In the genomic region with DNA sequence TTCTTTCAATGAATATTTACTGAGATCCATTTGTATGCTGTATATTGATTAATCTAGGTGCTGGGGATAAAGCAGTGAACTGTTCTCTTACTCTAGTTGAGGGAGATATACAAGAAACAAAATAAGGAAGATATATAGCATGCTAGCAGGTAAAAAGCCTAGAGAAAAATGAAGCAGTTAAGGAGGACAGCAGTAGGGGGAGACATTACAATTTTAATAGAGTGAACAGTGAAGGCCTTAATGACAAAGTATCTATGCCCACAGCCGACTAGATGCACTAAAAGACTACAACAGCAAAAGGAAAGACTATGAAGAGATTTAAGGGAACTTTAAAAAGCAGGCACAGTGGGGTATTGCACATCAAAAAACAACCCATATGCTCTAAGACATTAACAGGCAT, we compare ENCODE assay signal across 10 cellular contexts.
DNase-seq lines count a peak whose midpoint lies in the region; ATAC-seq, FAIRE-seq and TF ChIP-seq lines count a peak whose summit lies in the region.
"Had no signal": no experiment of that assay in that cellular context is flagged by ENCODE, and none has a peak within 500 bp of the region (broad histone marks: within the 10 kb centered on the region; RNA-seq: fewer than 3 reads in every experiment).

No MANE protein-coding gene starts in this region.

- H3K4me1 Mint-ChIP-seq in activated naive CD8-positive, alpha-beta T cell treated with anti-CD3 and anti-CD28 coated beads, Interleukin-2, amount 10 ng/mL, durations not matched to agents 7 days and 5 days = peaks cover 2% of the 10 kb centered on the region
- no peaks in the 10 kb centered on the region for H3K4me1 Mint-ChIP-seq in activated naive CD8-positive, alpha-beta T cell treated with anti-CD3 and anti-CD28 coated beads for 36 hours

- H3K4me3 Mint-ChIP-seq in activated naive CD8-positive, alpha-beta T cell treated with anti-CD3 and anti-CD28 coated beads, Interleukin-2, amount 10 ng/mL, durations not matched to agents 7 days and 5 days = no peak overlapping the region
- no peak overlapping the region for H3K4me3 Mint-ChIP-seq in activated naive CD8-positive, alpha-beta T cell treated with anti-CD3 and anti-CD28 coated beads for 36 hours

- no peak for DNase-seq in activated naive CD8-positive, alpha-beta T cell treated with anti-CD3 and anti-CD28 coated beads, Interleukin-2, amount 10 ng/mL, durations not matched to agents 7 days and 5 days
- DNase-seq in activated naive CD8-positive, alpha-beta T cell treated with anti-CD3 and anti-CD28 coated beads for 36 hours = no peak
- DNase-seq in NCI-H446 treated with DMSO at 0.1 percent for 48 hours (lab: John Stamatoyannopoulos, UW) (peak; percentile 27), bronchial epithelial cell (ENCODE audit: low read depth) (no peak), small intestine (peak; percentile 15)
- DNase-seq: activated CD4-positive, alpha-beta T cell treated with anti-CD3 and anti-CD28 coated beads for 4 hours; caudate nucleus had no signal

- FAIRE-seq in bronchial epithelial cell (lab: Jason Lieb, UNC) (no peak), small intestine (lab: Jason Lieb, UNC) (no peak)

- peak; percentile 11 for TF ChIP-seq CTCF in bronchial epithelial cell (IDR thresholded peaks at IDR 0.05; ENCODE audit: insufficient read depth, low read length, severe bottlenecking)

- H3K36me3 ChIP-seq in bronchial epithelial cell (ENCODE audit: control insufficient read depth, insufficient read depth, low read length) (no peaks in the 10 kb centered on the region), small intestine (ENCODE audit: control insufficient read depth in 2 of 2, insufficient read depth in 2 of 2, low read length in 2 of 2) (peaks cover 7 to 11% of the 10 kb centered on the region in 2 donors)

- H3K4me3 ChIP-seq in bronchial epithelial cell (ENCODE audit: low read depth, low read length) = no peak overlapping the region
- H3K4me3 ChIP-seq in small intestine (ENCODE audit: low read depth in 1 of 2, low read length in 2 of 2) = no peak overlapping the region

- no peaks in the 10 kb centered on the region for H3K9me3 Mint-ChIP-seq in activated naive CD8-positive, alpha-beta T cell treated with anti-CD3 and anti-CD28 coated beads, Interleukin-2, amount 10 ng/mL, durations not matched to agents 7 days and 5 days
- H3K9me3 Mint-ChIP-seq in activated naive CD8-positive, alpha-beta T cell treated with anti-CD3 and anti-CD28 coated beads for 36 hours = no peaks in the 10 kb centered on the region

- H3K9me3 ChIP-seq in small intestine (ENCODE audit: control insufficient read depth, low read depth) = no peaks in the 10 kb centered on the region

- POLR2A ChIA-PET in activated naive CD8-positive, alpha-beta T cell treated with anti-CD3 and anti-CD28 coated beads, Interleukin-2, amount 10 ng/mL, durations not matched to agents 7 days and 5 days (lab: Charles Lee) = no interaction called here

- no peak for ATAC-seq in activated naive CD8-positive, alpha-beta T cell treated with anti-CD3 and anti-CD28 coated beads, Interleukin-2, amount 10 ng/mL, durations not matched to agents 7 days and 5 days (ENCODE audit: low read depth)
- ATAC-seq in GM21528 (IDR thresholded peaks at IDR 0.05; ENCODE audit: low FRiP score, unreplicated experiment) (no peak), HG03521 (IDR thresholded peaks at IDR 0.05; ENCODE audit: unreplicated experiment) (no peak), GM21529 (IDR thresholded peaks at IDR 0.05; ENCODE audit: unreplicated experiment) (no peak)

- WGBS in small intestine, 3 donors = 54 to 75% (median 68%) methylated on average over 1 of the region's 1 CpG

- no peaks in the 10 kb centered on the region for H3K4me1 ChIP-seq in small intestine (ENCODE audit: control insufficient read depth in 2 of 2, insufficient read depth in 1 of 2, low read depth in 1 of 2, low read length in 1 of 2)

- no peak overlapping the region for H3K27ac ChIP-seq in small intestine (ENCODE audit: low read depth in 1 of 2, low read length in 1 of 2)

- H3K27ac Mint-ChIP-seq in activated naive CD8-positive, alpha-beta T cell treated with anti-CD3 and anti-CD28 coated beads, Interleukin-2, amount 10 ng/mL, durations not matched to agents 7 days and 5 days = peak overlapping the region; percentile 1
- no peak overlapping the region for H3K27ac Mint-ChIP-seq in activated naive CD8-positive, alpha-beta T cell treated with anti-CD3 and anti-CD28 coated beads for 36 hours

- peaks cover 21% of the 10 kb centered on the region for H3K36me3 Mint-ChIP-seq in activated naive CD8-positive, alpha-beta T cell treated with anti-CD3 and anti-CD28 coated beads, Interleukin-2, amount 10 ng/mL, durations not matched to agents 7 days and 5 days
- H3K36me3 Mint-ChIP-seq in activated naive CD8-positive, alpha-beta T cell treated with anti-CD3 and anti-CD28 coated beads for 36 hours = peaks cover 16% of the 10 kb centered on the region

- H3K27me3 Mint-ChIP-seq in activated naive CD8-positive, alpha-beta T cell treated with anti-CD3 and anti-CD28 coated beads, Interleukin-2, amount 10 ng/mL, durations not matched to agents 7 days and 5 days = no peaks in the 10 kb centered on the region
- H3K27me3 Mint-ChIP-seq in activated naive CD8-positive, alpha-beta T cell treated with anti-CD3 and anti-CD28 coated beads for 36 hours = no peaks in the 10 kb centered on the region

- H3K27me3 ChIP-seq in bronchial epithelial cell (ENCODE audit: control insufficient read depth, insufficient read depth, low read length) = no peaks in the 10 kb centered on the region
- H3K27me3 ChIP-seq in small intestine (ENCODE audit: control insufficient read depth in 2 of 2, insufficient read depth in 2 of 2, low read length in 2 of 2) = no peaks in the 10 kb centered on the region

Comparison
In these comparisons a context has a peak if more than half of its experiments do, and no peak if none do; other contexts are left out.
1. DNase-seq: peak in NCI-H446 treated with DMSO at 0.1 percent for 48 hours (single experiment) and small intestine (single experiment); none in activated naive CD8-positive, alpha-beta T cell treated with anti-CD3 and anti-CD28 coated beads, Interleukin-2, amount 10 ng/mL, durations not matched to agents 7 days and 5 days (single experiment), activated naive CD8-positive, alpha-beta T cell treated with anti-CD3 and anti-CD28 coated beads for 36 hours (single experiment) and bronchial epithelial cell (single experiment).